Comparison of ENCODE assay signal across 27 cellular contexts in genomic region chr14:89869606-89870005, GRCh38.
DNase-seq lines count a peak whose midpoint lies in the region; ATAC-seq, FAIRE-seq and TF ChIP-seq lines count a peak whose summit lies in the region.
"Had no signal": no experiment of that assay in that cellular context is flagged by ENCODE, and none has a peak within 500 bp of the region (broad histone marks: within the 10 kb centered on the region; RNA-seq: fewer than 3 reads in every experiment).

No MANE protein-coding gene starts in this region.

- ATAC-seq in IMR-90 (ENCODE audit: low read depth) (no peak), RWPE2 (ENCODE audit: low read depth) (no peak), left cardiac atrium (no peak), HG03135 (IDR thresholded peaks at IDR 0.05; ENCODE audit: unreplicated experiment) (no peak)
- ATAC-seq: GM12878 had no signal

- H3K9ac ChIP-seq in IMR-90 (ENCODE audit: low read depth, low read length) = no peak overlapping the region
- H3K9ac ChIP-seq: BLaER1 had no signal

- no peak overlapping the region; a peak in 1 of 4 replicates for H4K8ac ChIP-seq in IMR-90 (ENCODE audit: low read depth in 2 of 2, low read length in 2 of 2)

- H3K23ac ChIP-seq in IMR-90 (ENCODE audit: low read depth, low read length) = no peak overlapping the region

- in situ Hi-C loops in IMR-90 (cut with MboI; ENCODE audit: low sequenced_read_pairs) = no loop called here

- H3K27me3 ChIP-seq in IMR-90 (ENCODE audit: control insufficient read depth, insufficient read depth, low read length) (no peaks in the 10 kb centered on the region), RWPE2 (ENCODE audit: insufficient read depth, poor library complexity, severe bottlenecking) (no peaks in the 10 kb centered on the region), bronchial epithelial cell (ENCODE audit: control insufficient read depth, insufficient read depth, low read length) (no peaks in the 10 kb centered on the region)
- H3K27me3 ChIP-seq: BE2C, BLaER1 had no signal

- no peak overlapping the region for H2AK9ac ChIP-seq in IMR-90 (replicated peaks; ENCODE audit: low read depth, low read length, poor library complexity)

- 0 out of 4 replicates have a peak, but pooled peaks cover 0 to 4% of the 10 kb centered on the region in 2 experiments for H3K79me1 ChIP-seq in IMR-90 (ENCODE audit: low read depth in 1 of 2, low read length in 2 of 2)

- no peak for TF ChIP-seq POLR2A in IMR-90 (IDR thresholded peaks at IDR 0.05; ENCODE audit: low read depth, low read length)

- no peak overlapping the region; the same call in 2 of the 3 replicates for H2BK15ac ChIP-seq in IMR-90 (ENCODE audit: low read depth, low read length)

- no CpG with 5 or more reads among the region's 2 CpGs for WGBS in IMR-90 (ENCODE audit: extremely low coverage in 2 of 2, insufficient read length in 1 of 2), 2 experiments

- no peak overlapping the region for H3K27ac ChIP-seq in IMR-90 (ENCODE audit: insufficient read depth, low read length)
- peak overlapping the region; percentile 37 for H3K27ac ChIP-seq in RWPE2 (ENCODE audit: poor library complexity, severe bottlenecking)
- H3K27ac ChIP-seq: BLaER1 had no signal

- H4K91ac ChIP-seq in IMR-90 (ENCODE audit: insufficient read depth, low read depth, low read length) = no peak overlapping the region

- CTCF ChIA-PET in IMR-90 (lab: Yijun Ruan, JAX) = no interaction called here

- no peak overlapping the region for H3K4me2 ChIP-seq in IMR-90 (ENCODE audit: low read depth, low read length)
- H3K4me2 ChIP-seq: BLaER1 had no signal

- H2BK120ac ChIP-seq in IMR-90 (ENCODE audit: low read depth, low read length) = no peak overlapping the region

- no peak overlapping the region for H3K4ac ChIP-seq in IMR-90 (ENCODE audit: low read depth, low read length)

- POLR2A ChIA-PET in IMR-90 (lab: Charles Lee; ENCODE audit: unreplicated experiment) = no interaction called here

- H3K4me1 ChIP-seq in IMR-90 (ENCODE audit: control insufficient read depth, insufficient read depth, low read length) (peaks cover 9% of the 10 kb centered on the region), RWPE2 (ENCODE audit: insufficient read depth, poor library complexity, severe bottlenecking) (peaks cover 18% of the 10 kb centered on the region)
- H3K4me1 ChIP-seq: BE2C had no signal

- no peak overlapping the region; the same call in 1 of the 2 replicates for H2BK20ac ChIP-seq in IMR-90 (ENCODE audit: low read depth, low read length)

- no peak for DNase-seq in IMR-90
- no peak for DNase-seq in RWPE2 (ENCODE audit: low spot score)
- DNase-seq in bronchial epithelial cell (ENCODE audit: low read depth) = no peak
- DNase-seq in left kidney (ENCODE audit: low read depth, low spot score) = peak; percentile 2
- DNase-seq in activated naive CD4-positive, alpha-beta T cell (lab: John Stamatoyannopoulos, UW) = no peak
- no peak for DNase-seq in left cardiac atrium
- no peak for DNase-seq in stimulated activated CD4-positive, alpha-beta T cell treated with anti-CD3 and anti-CD28 coated beads, Interleukin-12 subunit alpha, Interleukin-12 subunit beta, amount 100 ng/mL, for 4 hours
- DNase-seq: 8988T; ACHN; BE2C; C1 segment of cervical spinal cord; CD4-positive, alpha-beta memory T cell; CD4-positive, CD25-positive, alpha-beta regulatory T cell; CD8-positive, alpha-beta memory T cell; COR-L47; DMS 273 treated with DMSO at 0.1 percent for 48 hours; DMS153; DMS53; DMS79; DND-41; GDM1 had no signal

- no peak overlapping the region for H2AK5ac ChIP-seq in IMR-90 (ENCODE audit: low read depth, low read length)

- peak overlapping the region; percentile 52; the same call in 1 of the 2 replicates for H3K14ac ChIP-seq in IMR-90 (replicated peaks; ENCODE audit: low read depth, low read length)

- peaks cover 3% of the 10 kb centered on the region; the same call in 1 of the 2 replicates for H3K9me1 ChIP-seq in IMR-90 (ENCODE audit: insufficient read depth, low read length)

- intact Hi-C loops in IMR-90 (cut with micrococcal nuclease) (no loop called here), left cardiac atrium (cut with DNase I) (no loop called here)

- H2AFZ ChIP-seq in IMR-90 (replicated peaks; ENCODE audit: low read length, poor library complexity) = no peak overlapping the region

- H2BK5ac ChIP-seq in IMR-90 (ENCODE audit: low read depth, low read length, poor library complexity, severe bottlenecking) = no peak overlapping the region

- FAIRE-seq in bronchial epithelial cell (lab: Jason Lieb, UNC) = peak; percentile 47
- FAIRE-seq: A204.1, GM12878, GM12892, GM18507 had no signal

- no peak overlapping the region for H3K56ac ChIP-seq in IMR-90 (ENCODE audit: extremely low read depth, insufficient read depth, low read length)

- H3K18ac ChIP-seq in IMR-90 (ENCODE audit: low read depth, low read length) = no peak overlapping the region

- dilution Hi-C loops in IMR-90 (cut with HindIII; ENCODE audit: low sequenced_read_pairs, unreplicated experiment) = no loop called here

- H3K36me3 ChIP-seq in IMR-90 (ENCODE audit: control insufficient read depth, insufficient read depth, low read length) = no peaks in the 10 kb centered on the region
- no peaks in the 10 kb centered on the region for H3K36me3 ChIP-seq in RWPE2 (ENCODE audit: low read depth)
- H3K36me3 ChIP-seq in bronchial epithelial cell (ENCODE audit: control insufficient read depth, insufficient read depth, low read length) = no peaks in the 10 kb centered on the region
- H3K36me3 ChIP-seq: BE2C, BLaER1 had no signal

- H4K20me1 ChIP-seq in IMR-90 (ENCODE audit: insufficient read depth, low read length) = no peaks in the 10 kb centered on the region
- H4K20me1 ChIP-seq: BLaER1 had no signal

- H3K4me3 ChIP-seq in IMR-90 (ENCODE audit: insufficient read depth, low read depth, low read length) (no peak overlapping the region), RWPE2 (ENCODE audit: severe bottlenecking) (no peak overlapping the region), bronchial epithelial cell (ENCODE audit: low read depth, low read length) (no peak overlapping the region)
- H3K4me3 ChIP-seq: BLaER1, GM12878 had no signal

- BruUV-seq in IMR-90 (replicated peaks; lab: Mats Ljungman, UMichigan) = no TSS peak

- no peak for TF ChIP-seq RAD21 in IMR-90 (IDR thresholded peaks at IDR 0.05; ENCODE audit: low read length)

- no peak overlapping the region for H4K5ac ChIP-seq in IMR-90 (ENCODE audit: low read depth, low read length)

- H3K9me3 ChIP-seq in IMR-90 (ENCODE audit: control insufficient read depth, insufficient read depth, low read length) = peaks cover 7% of the 10 kb centered on the region
- peaks cover 9% of the 10 kb centered on the region for H3K9me3 ChIP-seq in RWPE2 (ENCODE audit: severe bottlenecking)
- H3K9me3 ChIP-seq: BE2C had no signal

- no peak for TF ChIP-seq CTCF in IMR-90 (conservative IDR thresholded peaks at IDR 0.05; ENCODE audit: low read depth, low read length)
- TF ChIP-seq CTCF in RWPE2 (IDR thresholded peaks at IDR 0.05; ENCODE audit: poor library complexity, severe bottlenecking) = no peak
- TF ChIP-seq CTCF in bronchial epithelial cell (IDR thresholded peaks at IDR 0.05; ENCODE audit: insufficient read depth, low read length, severe bottlenecking) = no peak

TF ChIP-seq in IMR-90, 13 proteins besides CTCF, POLR2A, EP300 and RAD21:
- TF ChIP-seq MXI1 (IDR thresholded peaks at IDR 0.05; ENCODE audit: borderline replicate concordance, low read depth, low read length) (no peak), CEBPB (IDR thresholded peaks at IDR 0.05; ENCODE audit: low read depth, low read length) (no peak)
